ENCODE assay signal across 17 cellular contexts in the genomic region with DNA sequence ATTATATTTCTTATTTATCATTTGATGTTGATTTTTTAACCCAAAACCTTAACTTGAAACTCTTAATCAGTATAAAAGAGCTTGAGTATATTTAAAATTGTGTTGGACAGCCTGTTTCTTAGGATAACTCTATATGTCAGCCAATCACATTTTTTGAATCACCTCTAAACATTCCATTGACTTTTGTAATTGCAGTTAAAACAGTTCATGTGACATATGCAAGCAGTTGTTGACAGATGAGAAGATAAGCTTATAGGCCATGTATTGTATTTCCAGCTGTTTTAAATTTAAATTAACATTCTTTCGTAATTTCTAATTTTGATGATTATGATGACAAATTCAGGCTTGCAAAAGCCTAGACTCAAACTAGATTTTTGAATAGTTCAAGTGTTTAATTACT. TPM values are rescaled to one million over a fixed set of nuclear protein-coding genes. Genes with fewer than 3 reads are reported as not detected.
"Had no signal": no experiment of that assay in that cellular context is flagged by ENCODE, and none has a peak within 500 bp of the region (broad histone marks: within the 10 kb centered on the region; RNA-seq: fewer than 3 reads in every experiment).

No MANE protein-coding gene starts in this region.

- DNase-seq: activated CD4-positive, alpha-beta T cell treated with anti-CD3 and anti-CD28 coated beads, Interleukin-2, amount 10 ng/mL, durations not matched to agents 7 days and 5 days; activated CD8-positive, alpha-beta T cell treated with anti-CD3 and anti-CD28 coated beads, Interleukin-2, amount 10 ng/mL, durations not matched to agents 7 days and 5 days; activated naive CD4-positive, alpha-beta T cell treated with anti-CD3 and anti-CD28 coated beads for 36 hours; activated T-cell treated with anti-CD3 and anti-CD28 coated beads, Interleukin-2, amount 50 U/mL, for 4 hours; aorta; effector memory CD4-positive, alpha-beta T cell; gastrocnemius medialis; head of caudate nucleus; kidney; left ventricle myocardium inferior; occipital lobe; retina; stimulated activated naive CD4-positive, alpha-beta T cell; T-helper 1 cell; T1000; thyroid gland had no signal

- H3K36me3 ChIP-seq: gastrocnemius medialis, left ventricle myocardium inferior, thyroid gland had no signal

- H3K27me3 ChIP-seq: gastrocnemius medialis, thyroid gland had no signal

- H3K9me3 ChIP-seq: gastrocnemius medialis, left ventricle myocardium inferior, thyroid gland had no signal

- H3K27ac ChIP-seq: gastrocnemius medialis, left ventricle myocardium inferior, thyroid gland had no signal

- H3K4me3 ChIP-seq: gastrocnemius medialis, left ventricle myocardium inferior, thyroid gland had no signal

- ATAC-seq: activated CD4-positive, CD25-positive, alpha-beta regulatory T cell treated with anti-CD3 and anti-CD28 coated beads, Interleukin-2, amount 50 U/mL, for 24 hours; activated CD8-positive, alpha-beta T cell treated with anti-CD3 and anti-CD28 coated beads, Interleukin-2, amount 10 ng/mL, durations not matched to agents 7 days and 5 days; activated T-cell treated with anti-CD3 and anti-CD28 coated beads, Interleukin-2, amount 50 U/mL, for 4 hours; gastrocnemius medialis had no signal

RNA-seq across cellular contexts. Expression of a gene that starts 17.4 kb away (rescaled TPM):
- total RNA-seq: activated CD4-positive, alpha-beta T cell treated with anti-CD3 and anti-CD28 coated beads, Interleukin-2, amount 10 ng/mL, durations not matched to agents 7 days and 5 days; activated CD8-positive, alpha-beta T cell treated with anti-CD3 and anti-CD28 coated beads, Interleukin-2, amount 10 ng/mL, durations not matched to agents 7 days and 5 days; activated naive CD4-positive, alpha-beta T cell treated with anti-CD3 and anti-CD28 coated beads for 36 hours had no signal
